In the genomic region with DNA sequence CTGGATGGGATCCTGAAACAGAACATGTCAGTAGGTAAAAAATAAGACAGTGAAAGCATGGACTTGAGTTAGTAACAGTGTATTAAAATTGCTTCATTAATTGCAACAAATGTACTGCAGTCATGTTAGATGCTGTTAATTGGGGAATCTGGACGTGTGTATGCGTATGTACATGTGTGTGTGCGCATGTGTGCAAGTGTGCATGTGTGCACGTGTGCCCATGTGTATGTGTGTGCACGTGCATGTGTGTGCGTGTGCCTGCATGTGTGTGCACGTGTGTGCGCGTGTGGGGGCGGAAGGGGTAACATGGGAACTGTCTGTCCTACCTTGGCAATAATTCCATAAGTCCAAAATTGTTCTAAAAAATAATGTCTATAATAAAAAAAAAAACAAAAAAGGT, we compare ENCODE assay signal across 23 cellular contexts.
"Had no signal": no experiment of that assay in that cellular context is flagged by ENCODE, and none has a peak within 500 bp of the region (broad histone marks: within the 10 kb centered on the region; RNA-seq: fewer than 3 reads in every experiment).

No MANE protein-coding gene starts in this region.

- H3K9me3 Mint-ChIP-seq: activated naive CD4-positive, alpha-beta T cell treated with anti-CD3 and anti-CD28 coated beads, Interleukin-2, amount 10 ng/mL, durations not matched to agents 7 days and 5 days; activated naive CD8-positive, alpha-beta T cell treated with anti-CD3 and anti-CD28 coated beads for 36 hours; activated T-helper 2 cell treated with anti-CD3 and anti-CD28 coated beads, Interferon-gamma antibody, Interleukin-2, Interleukin-4, amounts not matched to agents 10 μg/mL and 5 μg/mL and 100 μg/mL, durations not matched to agents 14 hours and 24 hours and 36 hours had no signal

- H3K27me3 Mint-ChIP-seq: activated CD4-positive, alpha-beta memory T cell treated with anti-CD3 and anti-CD28 coated beads, Interleukin-2, amount 10 ng/mL, durations not matched to agents 7 days and 5 days; activated CD4-positive, alpha-beta T cell treated with anti-CD3 and anti-CD28 coated beads for 36 hours; activated naive CD4-positive, alpha-beta T cell treated with anti-CD3 and anti-CD28 coated beads, Interleukin-2, amount 10 ng/mL, durations not matched to agents 7 days and 5 days; activated naive CD8-positive, alpha-beta T cell treated with anti-CD3 and anti-CD28 coated beads for 36 hours; T-cell had no signal

- H3K4me3 Mint-ChIP-seq: activated CD4-positive, alpha-beta memory T cell treated with anti-CD3 and anti-CD28 coated beads, Interleukin-2, amount 10 ng/mL, durations not matched to agents 7 days and 5 days; activated CD4-positive, alpha-beta T cell treated with anti-CD3 and anti-CD28 coated beads for 36 hours; activated naive CD4-positive, alpha-beta T cell treated with anti-CD3 and anti-CD28 coated beads, Interleukin-2, amount 10 ng/mL, durations not matched to agents 7 days and 5 days; activated naive CD8-positive, alpha-beta T cell treated with anti-CD3 and anti-CD28 coated beads for 36 hours; T-cell had no signal

- H3K36me3 Mint-ChIP-seq: activated naive CD4-positive, alpha-beta T cell treated with anti-CD3 and anti-CD28 coated beads, Interleukin-2, amount 10 ng/mL, durations not matched to agents 7 days and 5 days had no signal

- H3K9me3 ChIP-seq: colonic mucosa had no signal

- DNase-seq: activated CD4-positive, alpha-beta memory T cell treated with anti-CD3 and anti-CD28 coated beads, Interleukin-2, amount 10 ng/mL, durations not matched to agents 7 days and 5 days; activated CD4-positive, alpha-beta T cell treated with anti-CD3 and anti-CD28 coated beads for 36 hours; activated CD4-positive, alpha-beta T cell treated with anti-CD3 and anti-CD28 coated beads, Interleukin-2, amount 50 U/mL, for 1 hour; activated gamma-delta T cell treated with Interleukin-2 at 50 U/mL for 16 hours; activated naive CD4-positive, alpha-beta T cell treated with anti-CD3 and anti-CD28 coated beads, Interleukin-2, amount 10 ng/mL, durations not matched to agents 7 days and 5 days; activated naive CD8-positive, alpha-beta T cell treated with anti-CD3 and anti-CD28 coated beads for 36 hours; activated T-cell treated with anti-CD3 and anti-CD28 coated beads for 4 hours; activated T-cell treated with anti-CD3 and anti-CD28 coated beads, Interleukin-2, amount 50 U/mL, for 48 hours; colonic mucosa; NCI-H1048; NCI-H146; NCI-H187 treated with DMSO at 0.1 percent for 48 hours; NCI-H2171; NCI-H226; NCI-H526; NCI-H82; RPMI8226; T-cell; T-helper 2 cell; WERI-Rb-1 had no signal

- H3K27ac Mint-ChIP-seq: activated CD4-positive, alpha-beta memory T cell treated with anti-CD3 and anti-CD28 coated beads, Interleukin-2, amount 10 ng/mL, durations not matched to agents 7 days and 5 days; activated CD4-positive, alpha-beta T cell treated with anti-CD3 and anti-CD28 coated beads for 36 hours; activated naive CD4-positive, alpha-beta T cell treated with anti-CD3 and anti-CD28 coated beads, Interleukin-2, amount 10 ng/mL, durations not matched to agents 7 days and 5 days; activated naive CD8-positive, alpha-beta T cell treated with anti-CD3 and anti-CD28 coated beads for 36 hours; activated T-helper 2 cell treated with anti-CD3 and anti-CD28 coated beads, Interferon-gamma antibody, Interleukin-2, Interleukin-4, amounts not matched to agents 10 μg/mL and 5 μg/mL and 100 μg/mL, durations not matched to agents 14 hours and 24 hours and 36 hours; T-cell had no signal

- H3K4me3 ChIP-seq: colonic mucosa, SK-N-MC had no signal

- H3K36me3 ChIP-seq: colonic mucosa, WERI-Rb-1 had no signal

- ATAC-seq: activated CD4-positive, alpha-beta T cell treated with anti-CD3 and anti-CD28 coated beads for 36 hours; Right ventricle myocardium inferior; T-cell had no signal

- H3K27ac ChIP-seq: colonic mucosa, SK-N-MC, WERI-Rb-1 had no signal

- H3K27me3 ChIP-seq: colonic mucosa had no signal
